13 cellular contexts compared by ENCODE assay signal in genomic region chr9:106843361-106843760, GRCh38. TPM values are rescaled to one million over a fixed set of nuclear protein-coding genes. Genes with fewer than 3 reads are reported as not detected.
DNase-seq lines count a peak whose midpoint lies in the region; TF ChIP-seq lines count a peak whose summit lies in the region.
"Had no signal": no experiment of that assay in that cellular context is flagged by ENCODE, and none has a peak within 500 bp of the region (broad histone marks: within the 10 kb centered on the region; RNA-seq: fewer than 3 reads in every experiment).

No MANE protein-coding gene starts in this region.

- no peak for TF ChIP-seq CTCF in choroid plexus epithelial cell (conservative IDR thresholded peaks at IDR 0.05; ENCODE audit: low read depth, low read length)

- DNase-seq in NCI-H2171 treated with DMSO at 0.1 percent for 48 hours (lab: John Stamatoyannopoulos, UW) (peak; percentile 17), NCI-H2171 (lab: John Stamatoyannopoulos, UW) (no peak), choroid plexus epithelial cell (ENCODE audit: low read depth) (peak; percentile 30), myocyte (ENCODE audit: low read depth) (peak; percentile 42), SHP77 treated with DMSO at 0.1 percent for 48 hours (lab: John Stamatoyannopoulos, UW) (no peak), NCI-H2029 treated with DMSO at 0.1 percent for 48 hours (lab: John Stamatoyannopoulos, UW) (no peak)
- DNase-seq in activated effector memory CD4-positive, alpha-beta T cell treated with anti-CD3 and anti-CD28 coated beads, Interleukin-2, amount 50 U/mL, for 16 hours, result no peak
- DNase-seq: 8988T; CD4-positive, CD25-positive, alpha-beta regulatory T cell; DMS53; GF-D8; H7 had no signal

- H3K4me3 ChIP-seq in choroid plexus epithelial cell (ENCODE audit: low read depth, low read length), result no peak overlapping the region
- H3K4me3 ChIP-seq: BLaER1 treated with 17β-estradiol and CSF1 and Interleukin-3, amounts not matched to agents 10 nM and 100 nM had no signal

RNA-seq across cellular contexts. Expression of gene ZNF462, which starts 19.6 kb away (rescaled TPM):
- 10.8 and 14.7 TPM in 2 replicates for total RNA-seq in myocyte
- polyA plus RNA-seq in myocyte (2012), result 7.1 TPM

Comparison
In these comparisons a context has a peak if more than half of its experiments do, and no peak if none do; other contexts are left out.
1. DNase-seq: peak in NCI-H2171 treated with DMSO at 0.1 percent for 48 hours (single experiment), choroid plexus epithelial cell (single experiment) and myocyte (single experiment); none in NCI-H2171 (single experiment), activated effector memory CD4-positive, alpha-beta T cell treated with anti-CD3 and anti-CD28 coated beads, Interleukin-2, amount 50 U/mL, for 16 hours (single experiment), SHP77 treated with DMSO at 0.1 percent for 48 hours (single experiment) and NCI-H2029 treated with DMSO at 0.1 percent for 48 hours (single experiment).